9 cellular contexts compared by ENCODE assay signal in the genomic region with DNA sequence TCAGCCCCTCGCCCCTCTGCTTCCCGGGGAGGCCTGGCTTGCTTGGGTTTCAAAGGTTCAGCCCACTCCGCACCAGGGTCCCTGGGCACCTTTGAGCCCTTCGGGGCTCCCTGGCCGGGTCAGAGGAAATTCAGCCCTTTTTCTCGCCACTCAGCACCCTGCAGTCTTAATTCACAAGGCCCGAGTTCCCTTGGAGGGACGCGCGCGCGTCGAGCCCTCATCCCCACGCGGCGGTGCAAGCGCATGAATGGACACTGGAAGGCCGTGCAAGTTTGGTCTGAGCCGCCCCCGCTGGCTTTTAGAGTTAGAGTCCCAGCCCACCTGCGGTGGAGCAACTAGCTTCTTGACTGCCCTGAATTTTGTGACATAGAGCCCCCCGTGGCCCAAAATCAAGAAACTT. TPM values are rescaled to one million over a fixed set of nuclear protein-coding genes. Genes with fewer than 3 reads are reported as not detected.
DNase-seq lines count a peak whose midpoint lies in the region; ATAC-seq and TF ChIP-seq lines count a peak whose summit lies in the region.
"Had no signal": no experiment of that assay in that cellular context is flagged by ENCODE, and none has a peak within 500 bp of the region (broad histone marks: within the 10 kb centered on the region; RNA-seq: fewer than 3 reads in every experiment).

No MANE protein-coding gene starts in this region.

- no peak for TF ChIP-seq CTCF in DOHH2 (IDR thresholded peaks at IDR 0.05; ENCODE audit: low read depth, low read length, poor library complexity, severe bottlenecking)
- TF ChIP-seq CTCF in left ventricle myocardium inferior (IDR thresholded peaks at IDR 0.05; ENCODE audit: borderline replicate concordance): no peak
- TF ChIP-seq CTCF in sigmoid colon (IDR thresholded peaks at IDR 0.05): no peak

- no peak for TF ChIP-seq POLR2A in sigmoid colon (IDR thresholded peaks at IDR 0.05)

- peaks cover 84% of the 10 kb centered on the region for H3K79me2 ChIP-seq in DOHH2 (ENCODE audit: control insufficient read depth, low read length)

- no peaks in the 10 kb centered on the region for H3K9me2 ChIP-seq in DOHH2 (replicated peaks; ENCODE audit: control insufficient read depth, low read length)

- 44 to 52% methylated on average over 22 of the region's 22 CpGs for WGBS in sigmoid colon, 2 donors

- H3K9ac ChIP-seq in SK-N-MC (ENCODE audit: insufficient read length): peak overlapping the region; percentile 29

- no peaks in the 10 kb centered on the region for H4K20me1 ChIP-seq in DOHH2 (ENCODE audit: control insufficient read depth, insufficient read depth, low read depth, low read length)

- H3F3A ChIP-seq in DOHH2 (ENCODE audit: control insufficient read depth, insufficient read depth): peaks cover 10% of the 10 kb centered on the region

- H3K27ac ChIP-seq in DOHH2 (ENCODE audit: low read depth, low read length): peak overlapping the region; percentile 57
- peak overlapping the region; percentile 89; the same call in 1 of the 2 replicates for H3K27ac ChIP-seq in SK-N-MC
- peak overlapping the region; percentile 96 for H3K27ac ChIP-seq in left ventricle myocardium inferior (replicated peaks)
- H3K27ac ChIP-seq in sigmoid colon: peak overlapping the region; percentile 9 to 81 (median 56)

- TF ChIP-seq EP300 in sigmoid colon (IDR thresholded peaks at IDR 0.05): no peak

- peak overlapping the region; percentile 87 for H3K4me2 ChIP-seq in DOHH2 (ENCODE audit: low read length)

- ATAC-seq in GM21528 (IDR thresholded peaks at IDR 0.05; ENCODE audit: low FRiP score, unreplicated experiment) (no peak), HG02840 (IDR thresholded peaks at IDR 0.05; ENCODE audit: low FRiP score, unreplicated experiment) (no peak), HG02588 (IDR thresholded peaks at IDR 0.05; ENCODE audit: unreplicated experiment) (no peak)

- intact Hi-C loops in left ventricle myocardium inferior (cut with micrococcal nuclease) (no loop called here), sigmoid colon (cut with DNase I) (no loop called here)

- DNase-seq in SK-N-MC (ENCODE audit: low read depth, low spot score) (no peak), left ventricle myocardium inferior (no peak), sigmoid colon (no peak), dedifferentiated amniotic fluid mesenchymal stem cell (ENCODE audit: extremely low spot score) (no peak)

- H3K27me3 ChIP-seq in DOHH2 (ENCODE audit: control insufficient read depth, low read length) (no peaks in the 10 kb centered on the region), left ventricle myocardium inferior (ENCODE audit: low read depth) (peaks cover 50% of the 10 kb centered on the region), sigmoid colon (peaks cover 28 to 52% (median 38%) of the 10 kb centered on the region in 3 donors)

- H3K4me3 ChIP-seq in DOHH2 (ENCODE audit: low read length) (peak overlapping the region; percentile 61), SK-N-MC (peak overlapping the region; percentile 70), left ventricle myocardium inferior (peak overlapping the region; percentile 84), sigmoid colon (peak overlapping the region in 3 of 4 donors; percentile 49 to 59 (median 56))

- H3K9me3 ChIP-seq in DOHH2 (ENCODE audit: control insufficient read depth, insufficient read depth, low read length) (no peaks in the 10 kb centered on the region), SK-N-MC (ENCODE audit: low read depth, low read length) (no peaks in the 10 kb centered on the region), left ventricle myocardium inferior (replicated peaks) (no peaks in the 10 kb centered on the region), sigmoid colon (no peaks in the 10 kb centered on the region)

- peaks cover 72% of the 10 kb centered on the region for H3K36me3 ChIP-seq in DOHH2 (ENCODE audit: control insufficient read depth, low read length)
- H3K36me3 ChIP-seq in SK-N-MC (ENCODE audit: insufficient read depth, low read length): no peaks in the 10 kb centered on the region
- peaks cover 3% of the 10 kb centered on the region for H3K36me3 ChIP-seq in left ventricle myocardium inferior
- H3K36me3 ChIP-seq in sigmoid colon: no peaks in the 10 kb centered on the region

- H3K4me1 ChIP-seq in DOHH2 (ENCODE audit: control insufficient read depth, low read length) (peaks cover 59% of the 10 kb centered on the region), left ventricle myocardium inferior (peaks cover 85% of the 10 kb centered on the region), sigmoid colon (peaks cover 0 to 31% (median 21%) of the 10 kb centered on the region in 4 donors)

RNA-seq across cellular contexts. Expression of gene EBF1, which starts 4.5 kb away (rescaled TPM):
- total RNA-seq in left ventricle myocardium inferior: 10.4 TPM
- 10 to 100 TPM; 11.9 to 30.5 (median 25.9) TPM for total RNA-seq in sigmoid colon
- 1 to 10 TPM in 2 of 3 donors, under 1 TPM in 1; 0.46 to 6.0 (median 4.5) TPM for polyA plus RNA-seq in sigmoid colon
- total RNA-seq: bronchial epithelial cell had no signal
